ENCODE assay signal across 27 cellular contexts in genomic region chr1:195047778-195048177, GRCh38.
"Had no signal": no experiment of that assay in that cellular context is flagged by ENCODE, and none has a peak within 500 bp of the region (broad histone marks: within the 10 kb centered on the region; RNA-seq: fewer than 3 reads in every experiment).

No MANE protein-coding gene starts in this region.

- H3K36me3 ChIP-seq: stomach, suprapubic skin, thoracic aorta, thyroid gland, tibial artery, tibial nerve, transverse colon, upper lobe of left lung, upper lobe of right lung, uterus, vagina had no signal

- H3K4me3 ChIP-seq: stomach, suprapubic skin, testis, thoracic aorta, thyroid gland, tibial artery, tibial nerve, transverse colon, upper lobe of left lung, upper lobe of right lung, uterus, vagina had no signal

- DNase-seq: stimulated activated CD4-positive, alpha-beta T cell treated with anti-CD3 and anti-CD28 coated beads, Interleukin-2, amount 100 ng/mL, for 48 hours; stimulated activated CD4-positive, alpha-beta T cell treated with anti-CD3 and anti-CD28 coated beads, Interleukin-4, amount 100 ng/mL, for 1 hour; stimulated activated CD4-positive, alpha-beta T cell treated with anti-CD3 and anti-CD28 coated beads, Interleukin-4, amount 100 ng/mL, for 24 hours; stimulated activated CD4-positive, alpha-beta T cell treated with anti-CD3 and anti-CD28 coated beads, Interleukin-4, amount 100 ng/mL, for 4 hours; stimulated activated CD8-positive, alpha-beta memory T cell treated with anti-CD3 and anti-CD28 coated beads, Interleukin-4, amount 100 ng/mL, for 48 hours; stimulated activated naive B cell treated with anti-CD40 and anti-IgM and Interleukin-4, amounts not matched to agents 10 μg/mL and 1 μg/mL and 100 μg/mL, for 72 hours; stimulated activated naive CD4-positive, alpha-beta T cell; stimulated activated naive CD4-positive, alpha-beta T cell treated with Interleukin-2 at 50 U/mL for 16 hours; stimulated activated naive CD8-positive, alpha-beta T cell treated with anti-CD3 and anti-CD28 coated beads, Interleukin-15, amount 100 ng/mL, for 72 hours; stimulated activated naive CD8-positive, alpha-beta T cell treated with anti-CD3 and anti-CD28 coated beads, Interleukin-15, Interleukin-2, amounts not matched to agents 100 U/mL and 50 U/mL, for 24 hours; stomach; substantia nigra; testis; thyroid gland; tibial artery; transverse colon; trophoblast cell; upper lobe of left lung; upper lobe of right lung; uterus had no signal

- FAIRE-seq: urothelium cell line had no signal

- H3K9me3 ChIP-seq: suprapubic skin, testis, thoracic aorta, thyroid gland, tibial artery, tibial nerve, transverse colon, upper lobe of left lung, upper lobe of right lung, uterus, vagina had no signal

- H3K27me3 ChIP-seq: stomach, suprapubic skin, testis, thyroid gland, tibial artery, tibial nerve, transverse colon, upper lobe of left lung, upper lobe of right lung, uterus, vagina had no signal

- H3K27ac ChIP-seq: stomach, suprapubic skin, testis, thoracic aorta, thyroid gland, tibial artery, tibial nerve, transverse colon, upper lobe of left lung, upper lobe of right lung, uterus, vagina had no signal

- ATAC-seq: stimulated activated effector memory CD8-positive, alpha-beta T cell treated with anti-CD3 and anti-CD28 coated beads, Interleukin-12 subunit alpha, Interleukin-12 subunit beta, amount 100 ng/mL, for 72 hours; stimulated activated memory B cell treated with anti-CD40 and anti-IgM and Interleukin-4, amounts not matched to agents 10 μg/mL and 1 μg/mL and 100 μg/mL, for 72 hours; stimulated activated naive B cell treated with anti-CD40 and anti-IgM and Interleukin-4, amounts not matched to agents 10 μg/mL and 1 μg/mL and 100 μg/mL, for 72 hours; stimulated activated naive CD8-positive, alpha-beta T cell treated with anti-CD3 and anti-CD28 coated beads, Interleukin-15, amount 100 ng/mL, for 72 hours; stimulated activated naive CD8-positive, alpha-beta T cell treated with anti-CD3 and anti-CD28 coated beads, Interleukin-15, Interleukin-2, amounts not matched to agents 100 U/mL and 50 U/mL, for 24 hours; upper lobe of right lung had no signal

- H3K4me1 ChIP-seq: stomach, suprapubic skin, testis, thyroid gland, tibial artery, tibial nerve, transverse colon, upper lobe of left lung, upper lobe of right lung, uterus, vagina had no signal
